1 cellular context compared by ENCODE assay signal in genomic region chr1:65209005-65209885, GRCh38.
TF ChIP-seq lines count a peak whose summit lies in the region.

No MANE protein-coding gene starts in this region.

TF ChIP-seq in H1, 55 proteins besides CTCF, POLR2A, EP300 and RAD21 (continued from another document):
- TF ChIP-seq CHD7 (IDR thresholded peaks at IDR 0.05; ENCODE audit: insufficient replicate concordance, low read length) (no peak), JUND (IDR thresholded peaks at IDR 0.05; ENCODE audit: low read length) (no peak), CHD1 (IDR thresholded peaks at IDR 0.05; ENCODE audit: low read depth, low read length) (no peak), TBP (IDR thresholded peaks at IDR 0.05; ENCODE audit: low read depth, low read length) (no peak), EZH2 (IDR thresholded peaks at IDR 0.05; ENCODE audit: low read depth, low read length, severe bottlenecking) (no peak), ASH2L (IDR thresholded peaks at IDR 0.05; ENCODE audit: low read length) (no peak)
